ENCODE assay signal across 1 cellular context in the genomic region with DNA sequence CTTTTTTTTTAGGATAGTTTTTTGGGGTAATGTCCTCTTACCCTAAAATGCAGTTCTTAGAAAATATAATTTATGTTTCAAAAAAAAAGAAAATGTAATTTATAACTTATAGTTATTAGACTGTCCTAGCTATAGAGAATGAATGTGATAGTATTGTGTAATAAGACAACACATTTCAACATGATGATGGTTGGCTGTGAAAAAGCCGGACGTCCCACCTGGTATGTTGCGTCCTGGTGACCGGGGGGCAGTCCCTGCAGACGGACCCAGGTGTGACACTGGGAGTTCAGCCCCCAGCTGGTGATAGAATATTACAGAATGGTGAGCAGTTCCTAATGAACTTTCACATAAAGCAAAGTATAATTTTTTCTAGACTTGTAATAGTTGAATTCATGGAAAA.
TF ChIP-seq lines count a peak whose summit lies in the region.

No MANE protein-coding gene starts in this region.

TF ChIP-seq in K562, 482 proteins besides CTCF, POLR2A, EP300 and RAD21:
- peak; percentile 20; the same call in 1 of the 2 replicates for TF ChIP-seq CEBPB (tag; IDR thresholded peaks at IDR 0.05)
